24 cellular contexts compared by ENCODE assay signal in the genomic region with DNA sequence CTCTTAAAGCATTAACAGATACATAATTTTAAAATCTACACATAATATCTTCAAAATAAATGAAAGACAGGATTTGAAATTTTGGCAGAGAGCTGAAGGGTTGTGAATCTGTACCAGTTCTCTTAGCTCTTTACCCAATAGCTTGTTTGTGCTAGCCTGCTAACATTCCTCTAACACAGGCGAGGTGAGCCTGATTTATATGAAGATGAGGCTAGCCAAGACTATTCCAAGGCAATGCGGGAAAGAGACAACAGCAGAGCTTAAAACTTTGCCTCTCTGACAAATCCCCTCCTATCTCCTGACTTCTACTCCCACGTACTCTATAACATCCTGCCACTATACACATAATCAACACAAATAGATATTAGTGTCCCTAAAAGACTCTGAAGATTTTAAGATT.
DNase-seq lines count a peak whose midpoint lies in the region; ATAC-seq, FAIRE-seq and TF ChIP-seq lines count a peak whose summit lies in the region.
"Had no signal": no experiment of that assay in that cellular context is flagged by ENCODE, and none has a peak within 500 bp of the region (broad histone marks: within the 10 kb centered on the region; RNA-seq: fewer than 3 reads in every experiment).

No MANE protein-coding gene starts in this region.

- intact Hi-C loops in MCF 10A (cut with micrococcal nuclease) = no loop called here
- intact Hi-C loops in breast epithelium (cut with DNase I; ENCODE audit: low total_unique reads) = no loop called here
- intact Hi-C loops in endothelial cell of umbilical vein (cut with micrococcal nuclease) = no loop called here

- CTCF ChIA-PET in MCF 10A (lab: Yijun Ruan, JAX) (interaction anchor here (0.6 to 1.7 kb wide), 2 partner anchors 69 to 1794 kb away, joined by 3 to 4 read pairs; no protein-coding TSS in a partner anchor), endothelial cell of umbilical vein (lab: Charles Lee) (no interaction called here)

- no peak overlapping the region for H3K27ac ChIP-seq in breast epithelium
- H3K27ac ChIP-seq in endothelial cell of umbilical vein (ENCODE audit: insufficient read depth, low read depth, low read length) = no peak overlapping the region
- H3K27ac ChIP-seq: brain microvascular endothelial cell, heart left ventricle, SK-N-MC, tibial nerve, VCaP had no signal

- dilution Hi-C loops in endothelial cell of umbilical vein (cut with MboI; ENCODE audit: extremely low pct_ligation_motif_present, low sequenced_read_pairs) = no loop called here

- H2AFZ ChIP-seq in endothelial cell of umbilical vein (ENCODE audit: low read depth, low read length) = peak overlapping the region; percentile 45

- H3K27me3 Mint-ChIP-seq in MCF 10A (ENCODE audit: insufficient read depth, unreplicated experiment) = no peaks in the 10 kb centered on the region
- H3K27me3 Mint-ChIP-seq: activated T-helper 17 cell treated with anti-CD3 and anti-CD28 coated beads, Interleukin-2, amount 50 U/mL, for 72 hours; stimulated activated naive CD8-positive, alpha-beta T cell treated with anti-CD3 and anti-CD28 coated beads, Interleukin-15, amount 100 ng/mL, for 72 hours had no signal

- H3K4me3 ChIP-seq in breast epithelium = no peak overlapping the region
- H3K4me3 ChIP-seq in endothelial cell of umbilical vein (replicated peaks in 1 of 3; ENCODE audit: insufficient read depth in 1 of 3, low read depth in 1 of 3, low read length in 3 of 3) = no peak overlapping the region
- H3K4me3 ChIP-seq: heart left ventricle, SK-N-MC, tibial nerve had no signal

- H3K36me3 Mint-ChIP-seq in MCF 10A (ENCODE audit: insufficient read depth, unreplicated experiment) = no peaks in the 10 kb centered on the region
- H3K36me3 Mint-ChIP-seq: immature natural killer cell had no signal

- peaks cover 0 to 5% of the 10 kb centered on the region in 2 donors for H3K9me3 ChIP-seq in breast epithelium
- H3K9me3 ChIP-seq in endothelial cell of umbilical vein (replicated peaks; ENCODE audit: control insufficient read depth, insufficient read depth, low read length) = no peaks in the 10 kb centered on the region
- H3K9me3 ChIP-seq: tibial nerve had no signal

- H3K9me1 ChIP-seq in endothelial cell of umbilical vein (replicated peaks; ENCODE audit: control insufficient read depth, extremely low read depth, insufficient read depth, low read length) = no peaks in the 10 kb centered on the region

- peak overlapping the region; percentile 26 for H3K4me3 Mint-ChIP-seq in MCF 10A (ENCODE audit: unreplicated experiment)
- H3K4me3 Mint-ChIP-seq: activated T-helper 17 cell treated with anti-CD3 and anti-CD28 coated beads, Interleukin-2, amount 50 U/mL, for 72 hours; immature natural killer cell; stimulated activated naive CD8-positive, alpha-beta T cell treated with anti-CD3 and anti-CD28 coated beads, Interleukin-15, amount 100 ng/mL, for 72 hours; T-helper 2 cell treated with Interferon-gamma antibody and Interleukin-4, amounts not matched to agents 5 μg/mL and 100 μg/mL, for 36 hours had no signal

- H3K36me3 ChIP-seq in breast epithelium (no peaks in the 10 kb centered on the region), endothelial cell of umbilical vein (ENCODE audit: control insufficient read depth in 2 of 2, extremely low read depth in 1 of 2, insufficient read depth in 2 of 2, low read length in 2 of 2) (no peaks in the 10 kb centered on the region)
- H3K36me3 ChIP-seq: brain microvascular endothelial cell, heart left ventricle, tibial nerve had no signal

- TF ChIP-seq CTCF in MCF 10A (IDR thresholded peaks at IDR 0.05; ENCODE audit: unreplicated experiment) (no peak), breast epithelium (IDR thresholded peaks at IDR 0.05) (no peak), endothelial cell of umbilical vein (IDR thresholded peaks at IDR 0.05; ENCODE audit: extremely low read depth in 1 of 2, insufficient read depth in 1 of 2, low read depth in 1 of 2, low read length in 2 of 2) (no peak)

- no peaks in the 10 kb centered on the region for H3K9me3 Mint-ChIP-seq in MCF 10A (ENCODE audit: unreplicated experiment)
- H3K9me3 Mint-ChIP-seq: stimulated activated naive CD8-positive, alpha-beta T cell treated with anti-CD3 and anti-CD28 coated beads, Interleukin-15, amount 100 ng/mL, for 72 hours had no signal

- POLR2A ChIA-PET in MCF 10A (lab: Yijun Ruan, JAX) (interaction anchor here (0.6 to 1.5 kb wide), 4 partner anchors 9 to 81 kb away, joined by 3 to 6 read pairs (median 3); no protein-coding TSS in a partner anchor), endothelial cell of umbilical vein (lab: Charles Lee) (no interaction called here)

- peaks cover 21% of the 10 kb centered on the region for H3K4me1 Mint-ChIP-seq in MCF 10A (ENCODE audit: insufficient read depth, unreplicated experiment)
- H3K4me1 Mint-ChIP-seq: activated T-helper 17 cell treated with anti-CD3 and anti-CD28 coated beads, Interleukin-2, amount 50 U/mL, for 72 hours; immature natural killer cell; stimulated activated naive CD8-positive, alpha-beta T cell treated with anti-CD3 and anti-CD28 coated beads, Interleukin-15, amount 100 ng/mL, for 72 hours had no signal

- H3K4me1 ChIP-seq in breast epithelium (no peaks in the 10 kb centered on the region), endothelial cell of umbilical vein (ENCODE audit: control insufficient read depth, extremely low read depth, insufficient read depth, low read length) (peaks cover 2% of the 10 kb centered on the region)

- no peak overlapping the region for H3K9ac ChIP-seq in endothelial cell of umbilical vein (replicated peaks; ENCODE audit: extremely low read depth, insufficient read depth, low read length)

- DNase-seq in MCF 10A (ENCODE audit: unreplicated experiment) (no peak), breast epithelium (ENCODE audit: low spot score in 2 of 2) (no peak), endothelial cell of umbilical vein (ENCODE audit: low read depth, low spot score) (no peak), myocyte (ENCODE audit: low read depth) (peak; percentile 35), foreskin melanocyte (no peak)
- DNase-seq: activated CD4-positive, alpha-beta T cell treated with anti-CD3 and anti-CD28 coated beads, Interleukin-2, amount 50 U/mL, for 1 hour; brain microvascular endothelial cell; GOT3; heart left ventricle; immature natural killer cell; left ventricle myocardium superior; NCI-H1105 treated with DMSO at 0.1 percent for 48 hours; NCI-H2081; RPMI8226; stimulated activated naive CD8-positive, alpha-beta T cell treated with anti-CD3 and anti-CD28 coated beads, Interleukin-15, amount 100 ng/mL, for 72 hours had no signal

- TF ChIP-seq POLR2A in breast epithelium (IDR thresholded peaks at IDR 0.05) = no peak
- TF ChIP-seq POLR2A in endothelial cell of umbilical vein (IDR thresholded peaks at IDR 0.05; ENCODE audit: low read depth, low read length) = no peak

- no TSS peak for BruUV-seq in MCF 10A (replicated peaks; lab: Mats Ljungman, UMichigan)
- BruUV-seq in endothelial cell of umbilical vein (replicated peaks; lab: Mats Ljungman, UMichigan) = no TSS peak

- FAIRE-seq in endothelial cell of umbilical vein (lab: Jason Lieb, UNC) = no peak
- FAIRE-seq: GM12892 had no signal

- H3K4me2 ChIP-seq in endothelial cell of umbilical vein (ENCODE audit: insufficient read depth, low read length) = no peak overlapping the region

- no peaks in the 10 kb centered on the region for H4K20me1 ChIP-seq in endothelial cell of umbilical vein (replicated peaks; ENCODE audit: control insufficient read depth, extremely low read depth, insufficient read depth, low read length)

- H3K27ac Mint-ChIP-seq in MCF 10A (ENCODE audit: low read depth, unreplicated experiment) = peak overlapping the region; percentile 89
- H3K27ac Mint-ChIP-seq: activated T-helper 17 cell treated with anti-CD3 and anti-CD28 coated beads, Interleukin-2, amount 50 U/mL, for 72 hours; immature natural killer cell; stimulated activated naive CD8-positive, alpha-beta T cell treated with anti-CD3 and anti-CD28 coated beads, Interleukin-15, amount 100 ng/mL, for 72 hours; T-helper 2 cell treated with Interferon-gamma antibody and Interleukin-4, amounts not matched to agents 5 μg/mL and 100 μg/mL, for 36 hours had no signal

- no peaks in the 10 kb centered on the region for H3K27me3 ChIP-seq in breast epithelium
- H3K27me3 ChIP-seq in endothelial cell of umbilical vein (ENCODE audit: control insufficient read depth in 2 of 2, insufficient read depth in 2 of 2, low read length in 2 of 2) = no peaks in the 10 kb centered on the region
- H3K27me3 ChIP-seq: brain microvascular endothelial cell, heart left ventricle, tibial nerve had no signal

- H3K79me2 ChIP-seq in endothelial cell of umbilical vein (ENCODE audit: control insufficient read depth, insufficient read depth, low read length) = no peaks in the 10 kb centered on the region

- ATAC-seq in HG02870 (IDR thresholded peaks at IDR 0.05; ENCODE audit: unreplicated experiment) = no peak
- ATAC-seq in GM18520 (IDR thresholded peaks at IDR 0.05; ENCODE audit: unreplicated experiment) = no peak
- ATAC-seq in GM18870 (IDR thresholded peaks at IDR 0.05; ENCODE audit: unreplicated experiment) = no peak
- ATAC-seq: activated T-helper 17 cell treated with anti-CD3 and anti-CD28 coated beads, Interleukin-2, amount 50 U/mL, for 72 hours; heart left ventricle; left ventricle myocardium superior; stimulated activated naive CD8-positive, alpha-beta T cell treated with anti-CD3 and anti-CD28 coated beads, Interleukin-15, amount 100 ng/mL, for 72 hours had no signal

TF ChIP-seq in endothelial cell of umbilical vein, 7 proteins besides CTCF, POLR2A, EP300 and RAD21:
- no peak for TF ChIP-seq JUN (IDR thresholded peaks at IDR 0.05; ENCODE audit: borderline replicate concordance, insufficient read depth, insufficient read length, low read depth)
- no peak for TF ChIP-seq EZH2 (IDR thresholded peaks at IDR 0.05; ENCODE audit: borderline replicate concordance, low read depth, low read length, severe bottlenecking)
- TF ChIP-seq, protein P1, sequence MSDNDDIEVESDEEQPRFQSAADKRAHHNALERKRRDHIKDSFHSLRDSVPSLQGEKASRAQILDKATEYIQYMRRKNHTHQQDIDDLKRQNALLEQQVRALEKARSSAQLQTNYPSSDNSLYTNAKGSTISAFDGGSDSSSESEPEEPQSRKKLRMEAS (IDR thresholded peaks at IDR 0.05; ENCODE audit: insufficient read depth, insufficient read length) = no peak
- no peak for TF ChIP-seq FOS (IDR thresholded peaks at IDR 0.05; ENCODE audit: borderline replicate concordance, insufficient read depth, low read length)
- TF ChIP-seq POLR2AphosphoS5 (IDR thresholded peaks at IDR 0.05; ENCODE audit: insufficient read depth, low read depth, low read length) = no peak
